Comparison of ENCODE assay signal across 8 cellular contexts in genomic region chr16:56988948-56989945, GRCh38. TPM values are rescaled to one million over a fixed set of nuclear protein-coding genes. Genes with fewer than 3 reads are reported as not detected.
DNase-seq lines count a peak whose midpoint lies in the region; ATAC-seq, FAIRE-seq and TF ChIP-seq lines count a peak whose summit lies in the region.

A gene with protein sequence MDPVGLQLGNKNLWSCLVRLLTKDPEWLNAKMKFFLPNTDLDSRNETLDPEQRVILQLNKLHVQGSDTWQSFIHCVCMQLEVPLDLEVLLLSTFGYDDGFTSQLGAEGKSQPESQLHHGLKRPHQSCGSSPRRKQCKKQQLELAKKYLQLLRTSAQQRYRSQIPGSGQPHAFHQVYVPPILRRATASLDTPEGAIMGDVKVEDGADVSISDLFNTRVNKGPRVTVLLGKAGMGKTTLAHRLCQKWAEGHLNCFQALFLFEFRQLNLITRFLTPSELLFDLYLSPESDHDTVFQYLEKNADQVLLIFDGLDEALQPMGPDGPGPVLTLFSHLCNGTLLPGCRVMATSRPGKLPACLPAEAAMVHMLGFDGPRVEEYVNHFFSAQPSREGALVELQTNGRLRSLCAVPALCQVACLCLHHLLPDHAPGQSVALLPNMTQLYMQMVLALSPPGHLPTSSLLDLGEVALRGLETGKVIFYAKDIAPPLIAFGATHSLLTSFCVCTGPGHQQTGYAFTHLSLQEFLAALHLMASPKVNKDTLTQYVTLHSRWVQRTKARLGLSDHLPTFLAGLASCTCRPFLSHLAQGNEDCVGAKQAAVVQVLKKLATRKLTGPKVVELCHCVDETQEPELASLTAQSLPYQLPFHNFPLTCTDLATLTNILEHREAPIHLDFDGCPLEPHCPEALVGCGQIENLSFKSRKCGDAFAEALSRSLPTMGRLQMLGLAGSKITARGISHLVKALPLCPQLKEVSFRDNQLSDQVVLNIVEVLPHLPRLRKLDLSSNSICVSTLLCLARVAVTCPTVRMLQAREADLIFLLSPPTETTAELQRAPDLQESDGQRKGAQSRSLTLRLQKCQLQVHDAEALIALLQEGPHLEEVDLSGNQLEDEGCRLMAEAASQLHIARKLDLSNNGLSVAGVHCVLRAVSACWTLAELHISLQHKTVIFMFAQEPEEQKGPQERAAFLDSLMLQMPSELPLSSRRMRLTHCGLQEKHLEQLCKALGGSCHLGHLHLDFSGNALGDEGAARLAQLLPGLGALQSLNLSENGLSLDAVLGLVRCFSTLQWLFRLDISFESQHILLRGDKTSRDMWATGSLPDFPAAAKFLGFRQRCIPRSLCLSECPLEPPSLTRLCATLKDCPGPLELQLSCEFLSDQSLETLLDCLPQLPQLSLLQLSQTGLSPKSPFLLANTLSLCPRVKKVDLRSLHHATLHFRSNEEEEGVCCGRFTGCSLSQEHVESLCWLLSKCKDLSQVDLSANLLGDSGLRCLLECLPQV (N-terminal part only) (plus strand): TSS chr16:56989557. CDS start chr16:57020713, 31,156 bp downstream.

- H3K4me1 ChIP-seq in astrocyte (ENCODE audit: insufficient read depth, low read length) (peaks cover 38% of the 10 kb centered on the region), hepatocyte (ENCODE audit: insufficient read depth) (peaks cover 3% of the 10 kb centered on the region)

- peak; percentile 93 for DNase-seq in GM12865 (ENCODE audit: low read depth)
- DNase-seq in NCI-H1092 treated with DMSO at 0.1 percent for 48 hours (lab: John Stamatoyannopoulos, UW): peak; percentile 66
- DNase-seq in T-helper 9 cell: peak; percentile 81
- peak; percentile 65 for DNase-seq in astrocyte (ENCODE audit: low read depth)
- DNase-seq in hepatocyte (ENCODE audit: low spot score): peak; percentile 90
- peak; percentile 52 for DNase-seq in retinal pigment epithelial cell (ENCODE audit: low read depth)
- DNase-seq in cortex of kidney (lab: John Stamatoyannopoulos, UW): no peak

- H4K20me1 ChIP-seq in astrocyte (ENCODE audit: insufficient read depth, low read length) (no peaks in the 10 kb centered on the region), hepatocyte (ENCODE audit: insufficient read depth, poor library complexity, severe bottlenecking) (no peaks in the 10 kb centered on the region)

- H3K79me2 ChIP-seq in astrocyte (ENCODE audit: insufficient read depth, low read length) (peaks cover 35% of the 10 kb centered on the region), hepatocyte (no peaks in the 10 kb centered on the region)

- WGBS in hepatocyte (ENCODE audit: low lambda C conversion rate, missing lambda C conversion rate): 9% methylated on average over 40 of the region's 64 CpGs

- no peaks in the 10 kb centered on the region for H3K27me3 ChIP-seq in astrocyte (ENCODE audit: insufficient read depth, low read length)
- peaks cover 10% of the 10 kb centered on the region for H3K27me3 ChIP-seq in hepatocyte

- peak; percentile 77 for ATAC-seq in HG02571 (IDR thresholded peaks at IDR 0.05; ENCODE audit: unreplicated experiment)

- H3K9me3 Mint-ChIP-seq in astrocyte (ENCODE audit: unreplicated experiment): peaks cover 3% of the 10 kb centered on the region

- H3K9ac ChIP-seq in astrocyte (ENCODE audit: low read length): peak within 1 kb of the TSS; percentile 84

- H3K36me3 ChIP-seq in astrocyte (ENCODE audit: insufficient read depth, low read length) (no peaks in the 10 kb centered on the region), hepatocyte (replicated peaks; ENCODE audit: insufficient read depth, low read depth) (no peaks in the 10 kb centered on the region)

- peak within 1 kb of the TSS; percentile 62 for H3K27ac ChIP-seq in astrocyte (ENCODE audit: low read depth, low read length)
- H3K27ac ChIP-seq in hepatocyte: peak within 1 kb of the TSS; percentile 35

- FAIRE-seq in astrocyte (lab: Jason Lieb, UNC): no peak

- H3K4me3 ChIP-seq in GM12865 (ENCODE audit: low read depth, low read length) (peak within 1 kb of the TSS; percentile 96), astrocyte (ENCODE audit: insufficient read depth, low read depth, low read length) (peak within 1 kb of the TSS; percentile 84), hepatocyte (peak within 1 kb of the TSS; percentile 74), retinal pigment epithelial cell (ENCODE audit: low read length) (peak within 1 kb of the TSS; percentile 78)

- TF ChIP-seq CTCF in GM12865 (IDR thresholded peaks at IDR 0.05; ENCODE audit: insufficient read depth, low read depth, low read length, missing control alignments): no peak
- no peak for TF ChIP-seq CTCF in astrocyte (IDR thresholded peaks at IDR 0.05; ENCODE audit: insufficient read depth, low read depth, low read length)
- no peak for TF ChIP-seq CTCF in hepatocyte (IDR thresholded peaks at IDR 0.05; ENCODE audit: poor library complexity)
- no peak for TF ChIP-seq CTCF in retinal pigment epithelial cell (conservative IDR thresholded peaks at IDR 0.05; ENCODE audit: low read depth, low read length)

- H3K27me3 Mint-ChIP-seq in astrocyte (ENCODE audit: low read depth, unreplicated experiment): peaks cover 10% of the 10 kb centered on the region

- peak within 1 kb of the TSS; percentile 96 for H3K4me3 Mint-ChIP-seq in astrocyte (ENCODE audit: unreplicated experiment)

- peak within 1 kb of the TSS; percentile 89 for H3K27ac Mint-ChIP-seq in astrocyte (ENCODE audit: unreplicated experiment)

- no peaks in the 10 kb centered on the region for H3K9me3 ChIP-seq in astrocyte (ENCODE audit: insufficient read depth, low read depth, low read length)
- no peaks in the 10 kb centered on the region for H3K9me3 ChIP-seq in hepatocyte (ENCODE audit: low read depth)

- H3K4me2 ChIP-seq in astrocyte (ENCODE audit: low read length) (peak within 1 kb of the TSS; percentile 97), hepatocyte (peak within 1 kb of the TSS; percentile 91)

- H3K36me3 Mint-ChIP-seq in astrocyte (ENCODE audit: low read depth, unreplicated experiment): peaks cover 10% of the 10 kb centered on the region

- peak within 1 kb of the TSS; percentile 93 for H2AFZ ChIP-seq in astrocyte (ENCODE audit: low read depth, low read length)
- peak within 1 kb of the TSS; percentile 64 for H2AFZ ChIP-seq in hepatocyte

- H3K9me2 ChIP-seq in hepatocyte (replicated peaks; ENCODE audit: insufficient read depth): no peaks in the 10 kb centered on the region

- peaks cover 27% of the 10 kb centered on the region for H3K4me1 Mint-ChIP-seq in astrocyte (ENCODE audit: low read depth, unreplicated experiment)

RNA-seq across cellular contexts. Expression of the gene that starts here (rescaled TPM):
- total RNA-seq in astrocyte: 29.9 and 33.1 TPM in 2 replicates
- total RNA-seq in hepatocyte: 1.3 and 6.4 TPM in 2 replicates
- polyA plus RNA-seq in hepatocyte: 4.5 and 7.0 TPM in 2 replicates
